2 cellular contexts compared by ENCODE assay signal in the genomic region with DNA sequence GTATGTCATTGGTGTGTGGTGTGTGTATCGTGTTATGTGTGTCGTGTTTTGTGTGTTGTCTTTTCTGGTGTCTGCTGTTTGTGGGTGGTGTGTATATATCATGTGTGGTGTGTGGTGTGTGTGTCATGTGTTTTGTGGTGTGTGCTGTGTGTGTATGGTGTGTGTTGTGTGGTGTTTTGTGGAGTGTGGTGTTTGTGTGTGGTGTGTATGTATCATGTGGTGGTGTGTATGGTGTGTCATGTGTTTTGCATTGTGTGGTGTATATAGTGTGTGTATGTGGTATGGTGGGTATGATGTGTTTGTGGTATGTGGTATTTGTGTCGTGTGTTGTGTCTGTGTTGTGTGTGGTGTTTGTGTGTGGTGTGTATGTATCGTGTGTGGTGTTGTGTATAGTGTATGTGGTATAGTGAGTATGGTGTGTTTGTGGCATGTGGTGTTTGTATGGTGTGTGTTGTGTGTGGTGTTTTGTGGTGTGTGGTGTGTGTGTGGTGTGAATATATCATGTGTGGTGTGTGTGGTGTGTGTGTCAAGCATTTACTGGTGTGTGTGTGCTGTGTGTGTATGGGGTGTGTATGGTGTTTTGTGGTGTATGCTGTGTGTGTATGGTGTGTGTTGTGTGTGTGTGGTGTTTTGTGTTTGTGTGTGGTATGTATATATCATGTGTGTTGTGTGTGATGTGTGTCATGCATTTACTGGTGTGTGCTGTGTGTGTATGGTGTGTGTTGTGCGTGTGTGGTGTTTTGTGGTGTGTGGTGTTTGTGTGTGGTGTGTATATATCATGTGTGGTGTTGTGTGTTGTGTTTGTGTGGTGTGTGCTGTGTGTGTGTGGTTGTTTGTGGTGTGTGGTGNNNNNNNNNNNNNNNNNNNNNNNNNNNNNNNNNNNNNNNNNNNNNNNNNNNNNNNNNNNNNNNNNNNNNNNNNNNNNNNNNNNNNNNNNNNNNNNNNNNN.
TF ChIP-seq lines count a peak whose summit lies in the region.

No MANE protein-coding gene starts in this region.

TF ChIP-seq in HCT116, 20 proteins besides CTCF, POLR2A, EP300 and RAD21:
- no peak for TF ChIP-seq POLR2AphosphoS5 (IDR thresholded peaks at IDR 0.05; ENCODE audit: low read depth, low read length)
- no peak for TF ChIP-seq CEBPB (IDR thresholded peaks at IDR 0.05; ENCODE audit: low read depth)
- TF ChIP-seq ZNF274 (IDR thresholded peaks at IDR 0.05; ENCODE audit: low read depth, low read length): no peak
- TF ChIP-seq EZH2phosphoT487 (IDR thresholded peaks at IDR 0.05; ENCODE audit: borderline replicate concordance): no peak
- TF ChIP-seq SIN3A (IDR thresholded peaks at IDR 0.05; ENCODE audit: low read depth): no peak

TF ChIP-seq in K562, 482 proteins besides CTCF, POLR2A, EP300 and RAD21 (continues in another document):
- TF ChIP-seq MAFF (IDR thresholded peaks at IDR 0.05; ENCODE audit: low read length) (no peak), CBX3 (IDR thresholded peaks at IDR 0.05; ENCODE audit: borderline replicate concordance in 1 of 2, low read length in 2 of 2) (0 out of 3 replicates have a peak, but pooled peaks of 1 of the 2 experiments have one; percentile 9), HLTF (IDR thresholded peaks at IDR 0.05) (0 out of 2 replicates have a peak, but pooled peaks have one; percentile 15), RNF2 (IDR thresholded peaks at IDR 0.05) (no peak), ZNF224 (CRISPR knock-in tag; IDR thresholded peaks at IDR 0.05) (no peak), BMI1 (IDR thresholded peaks at IDR 0.05; ENCODE audit: low read length) (no peak), LCOR (CRISPR knock-in tag; IDR thresholded peaks at IDR 0.05) (no peak), PHF20 (IDR thresholded peaks at IDR 0.05; ENCODE audit: partially characterized antibody) (peak; percentile 74), FOXK2 (conservative IDR thresholded peaks at IDR 0.05 in 1 of 2, IDR thresholded peaks at IDR 0.05 in 1 of 2; ENCODE audit: low read depth in 2 of 2) (0 out of 4 replicates have a peak, but pooled peaks of 1 of the 2 experiments have one; percentile 12), RBBP5 (IDR thresholded peaks at IDR 0.05; ENCODE audit: borderline replicate concordance, insufficient read depth, low read length, poor library complexity, severe bottlenecking) (no peak), BCOR (IDR thresholded peaks at IDR 0.05) (peak; percentile 37; the same call in 1 of the 2 replicates), ARHGAP35 (IDR thresholded peaks at IDR 0.05; ENCODE audit: partially characterized antibody) (peak; percentile 3), HDAC1 (IDR thresholded peaks at IDR 0.05) (peak in 1 of 2 experiments; percentile 15; a peak in 1 of 4 replicates), PCBP1 (IDR thresholded peaks at IDR 0.05; ENCODE audit: low read depth, low read length, poor library complexity, severe bottlenecking) (no peak), ZNF316 (IDR thresholded peaks at IDR 0.05) (no peak), SAP30 (IDR thresholded peaks at IDR 0.05; ENCODE audit: borderline replicate concordance, insufficient read depth, low read depth, low read length, poor library complexity, severe bottlenecking) (no peak), ZNF232 (CRISPR knock-in tag; IDR thresholded peaks at IDR 0.05) (no peak), NFRKB (IDR thresholded peaks at IDR 0.05; ENCODE audit: low read depth) (no peak), ELF1 (tag; IDR thresholded peaks at IDR 0.05) (no peak), CGGBP1 (CRISPR knock-in tag; IDR thresholded peaks at IDR 0.05) (no peak), GATAD2A (IDR thresholded peaks at IDR 0.05) (no peak), ZNF785 (CRISPR knock-in tag; IDR thresholded peaks at IDR 0.05) (no peak), MAX (CRISPR knock-in tag; IDR thresholded peaks at IDR 0.05) (0 out of 2 replicates have a peak, but pooled peaks have one; percentile 15), ADNP (tag; IDR thresholded peaks at IDR 0.05) (peak; percentile 42; the same call in 1 of the 2 replicates), SLC30A9 (CRISPR knock-in tag; IDR thresholded peaks at IDR 0.05) (no peak), SMAD4 (CRISPR knock-in tag; conservative IDR thresholded peaks at IDR 0.05) (no peak), TBP (optimal IDR thresholded peaks at IDR 0.05; ENCODE audit: low read depth, low read length) (no peak), CHCHD3 (CRISPR knock-in tag; IDR thresholded peaks at IDR 0.05) (no peak), PTBP1 (IDR thresholded peaks at IDR 0.05; ENCODE audit: low read depth, low read length) (no peak), MLX (CRISPR knock-in tag; conservative IDR thresholded peaks at IDR 0.05) (no peak), TSC22D4 (tag; IDR thresholded peaks at IDR 0.05) (peak; percentile 52; the same call in 1 of the 2 replicates), ZBTB26 (CRISPR knock-in tag; IDR thresholded peaks at IDR 0.05) (0 out of 2 replicates have a peak, but pooled peaks have one; percentile 25), GMEB1 (CRISPR knock-in tag; IDR thresholded peaks at IDR 0.05) (no peak), ZBTB17 (CRISPR knock-in tag; IDR thresholded peaks at IDR 0.05) (no peak), EHMT2 (IDR thresholded peaks at IDR 0.05) (0 out of 2 replicates have a peak, but pooled peaks have one; percentile 4), ZBTB33 (CRISPR knock-in tag; IDR thresholded peaks at IDR 0.05) (0 out of 2 replicates have a peak, but pooled peaks have one; percentile 5)
- TF ChIP-seq, protein P1, sequence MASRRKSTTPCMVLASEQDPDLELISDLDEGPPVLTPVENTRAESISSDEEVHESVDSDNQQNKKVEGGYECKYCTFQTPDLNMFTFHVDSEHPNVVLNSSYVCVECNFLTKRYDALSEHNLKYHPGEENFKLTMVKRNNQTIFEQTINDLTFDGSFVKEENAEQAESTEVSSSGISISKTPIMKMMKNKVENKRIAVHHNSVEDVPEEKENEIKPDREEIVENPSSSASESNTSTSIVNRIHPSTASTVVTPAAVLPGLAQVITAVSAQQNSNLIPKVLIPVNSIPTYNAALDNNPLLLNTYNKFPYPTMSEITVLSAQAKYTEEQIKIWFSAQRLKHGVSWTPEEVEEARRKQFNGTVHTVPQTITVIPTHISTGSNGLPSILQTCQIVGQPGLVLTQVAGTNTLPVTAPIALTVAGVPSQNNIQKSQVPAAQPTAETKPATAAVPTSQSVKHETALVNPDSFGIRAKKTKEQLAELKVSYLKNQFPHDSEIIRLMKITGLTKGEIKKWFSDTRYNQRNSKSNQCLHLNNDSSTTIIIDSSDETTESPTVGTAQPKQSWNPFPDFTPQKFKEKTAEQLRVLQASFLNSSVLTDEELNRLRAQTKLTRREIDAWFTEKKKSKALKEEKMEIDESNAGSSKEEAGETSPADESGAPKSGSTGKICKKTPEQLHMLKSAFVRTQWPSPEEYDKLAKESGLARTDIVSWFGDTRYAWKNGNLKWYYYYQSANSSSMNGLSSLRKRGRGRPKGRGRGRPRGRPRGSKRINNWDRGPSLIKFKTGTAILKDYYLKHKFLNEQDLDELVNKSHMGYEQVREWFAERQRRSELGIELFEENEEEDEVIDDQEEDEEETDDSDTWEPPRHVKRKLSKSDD (conservative IDR thresholded peaks at IDR 0.05; ENCODE audit: low read length): no peak
- TF ChIP-seq, protein P2, sequence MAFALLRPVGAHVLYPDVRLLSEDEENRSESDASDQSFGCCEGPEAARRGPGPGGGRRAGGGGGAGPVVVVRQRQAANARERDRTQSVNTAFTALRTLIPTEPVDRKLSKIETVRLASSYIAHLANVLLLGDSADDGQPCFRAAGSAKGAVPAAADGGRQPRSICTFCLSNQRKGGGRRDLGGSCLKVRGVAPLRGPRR (CRISPR knock-in tag; IDR thresholded peaks at IDR 0.05): no peak
- TF ChIP-seq, protein P3, sequence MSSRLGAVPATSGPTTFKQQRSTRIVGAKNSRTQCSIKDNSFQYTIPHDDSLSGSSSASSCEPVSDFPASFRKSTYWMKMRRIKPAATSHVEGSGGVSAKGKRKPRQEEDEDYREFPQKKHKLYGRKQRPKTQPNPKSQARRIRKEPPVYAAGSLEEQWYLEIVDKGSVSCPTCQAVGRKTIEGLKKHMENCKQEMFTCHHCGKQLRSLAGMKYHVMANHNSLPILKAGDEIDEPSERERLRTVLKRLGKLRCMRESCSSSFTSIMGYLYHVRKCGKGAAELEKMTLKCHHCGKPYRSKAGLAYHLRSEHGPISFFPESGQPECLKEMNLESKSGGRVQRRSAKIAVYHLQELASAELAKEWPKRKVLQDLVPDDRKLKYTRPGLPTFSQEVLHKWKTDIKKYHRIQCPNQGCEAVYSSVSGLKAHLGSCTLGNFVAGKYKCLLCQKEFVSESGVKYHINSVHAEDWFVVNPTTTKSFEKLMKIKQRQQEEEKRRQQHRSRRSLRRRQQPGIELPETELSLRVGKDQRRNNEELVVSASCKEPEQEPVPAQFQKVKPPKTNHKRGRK (tag; IDR thresholded peaks at IDR 0.05): no peak
- TF ChIP-seq, protein P4, sequence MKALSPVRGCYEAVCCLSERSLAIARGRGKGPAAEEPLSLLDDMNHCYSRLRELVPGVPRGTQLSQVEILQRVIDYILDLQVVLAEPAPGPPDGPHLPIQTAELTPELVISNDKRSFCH (CRISPR knock-in tag; IDR thresholded peaks at IDR 0.05): no peak
- TF ChIP-seq, protein P4 (tag; IDR thresholded peaks at IDR 0.05): no peak
- TF ChIP-seq, protein P5, sequence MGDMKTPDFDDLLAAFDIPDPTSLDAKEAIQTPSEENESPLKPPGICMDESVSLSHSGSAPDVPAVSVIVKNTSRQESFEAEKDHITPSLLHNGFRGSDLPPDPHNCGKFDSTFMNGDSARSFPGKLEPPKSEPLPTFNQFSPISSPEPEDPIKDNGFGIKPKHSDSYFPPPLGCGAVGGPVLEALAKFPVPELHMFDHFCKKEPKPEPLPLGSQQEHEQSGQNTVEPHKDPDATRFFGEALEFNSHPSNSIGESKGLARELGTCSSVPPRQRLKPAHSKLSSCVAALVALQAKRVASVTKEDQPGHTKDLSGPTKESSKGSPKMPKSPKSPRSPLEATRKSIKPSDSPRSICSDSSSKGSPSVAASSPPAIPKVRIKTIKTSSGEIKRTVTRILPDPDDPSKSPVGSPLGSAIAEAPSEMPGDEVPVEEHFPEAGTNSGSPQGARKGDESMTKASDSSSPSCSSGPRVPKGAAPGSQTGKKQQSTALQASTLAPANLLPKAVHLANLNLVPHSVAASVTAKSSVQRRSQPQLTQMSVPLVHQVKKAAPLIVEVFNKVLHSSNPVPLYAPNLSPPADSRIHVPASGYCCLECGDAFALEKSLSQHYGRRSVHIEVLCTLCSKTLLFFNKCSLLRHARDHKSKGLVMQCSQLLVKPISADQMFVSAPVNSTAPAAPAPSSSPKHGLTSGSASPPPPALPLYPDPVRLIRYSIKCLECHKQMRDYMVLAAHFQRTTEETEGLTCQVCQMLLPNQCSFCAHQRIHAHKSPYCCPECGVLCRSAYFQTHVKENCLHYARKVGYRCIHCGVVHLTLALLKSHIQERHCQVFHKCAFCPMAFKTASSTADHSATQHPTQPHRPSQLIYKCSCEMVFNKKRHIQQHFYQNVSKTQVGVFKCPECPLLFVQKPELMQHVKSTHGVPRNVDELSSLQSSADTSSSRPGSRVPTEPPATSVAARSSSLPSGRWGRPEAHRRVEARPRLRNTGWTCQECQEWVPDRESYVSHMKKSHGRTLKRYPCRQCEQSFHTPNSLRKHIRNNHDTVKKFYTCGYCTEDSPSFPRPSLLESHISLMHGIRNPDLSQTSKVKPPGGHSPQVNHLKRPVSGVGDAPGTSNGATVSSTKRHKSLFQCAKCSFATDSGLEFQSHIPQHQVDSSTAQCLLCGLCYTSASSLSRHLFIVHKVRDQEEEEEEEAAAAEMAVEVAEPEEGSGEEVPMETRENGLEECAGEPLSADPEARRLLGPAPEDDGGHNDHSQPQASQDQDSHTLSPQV (IDR thresholded peaks at IDR 0.05): no peak
